24 cellular contexts compared by ENCODE assay signal in the genomic region with DNA sequence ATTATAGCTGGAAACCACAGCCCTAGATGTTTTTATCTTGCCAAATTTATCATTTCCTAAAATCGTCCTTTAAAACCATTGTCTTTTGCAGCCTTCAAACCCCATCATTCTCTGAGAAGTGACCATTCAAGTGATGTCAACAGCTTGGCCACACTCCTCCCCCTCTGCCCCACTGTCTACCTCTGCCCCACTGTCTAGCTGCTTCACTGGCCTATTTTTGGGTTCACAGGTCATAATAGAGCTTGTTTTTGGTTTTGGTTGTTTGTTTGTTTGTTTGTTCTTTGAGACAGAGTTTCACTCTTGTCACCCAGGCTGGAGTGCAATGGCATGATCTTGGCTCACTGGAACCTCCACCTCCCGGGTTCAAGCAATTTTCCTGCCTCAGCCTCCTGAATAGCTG. TPM values are rescaled to one million over a fixed set of nuclear protein-coding genes. Genes with fewer than 3 reads are reported as not detected.
"Had no signal": no experiment of that assay in that cellular context is flagged by ENCODE, and none has a peak within 500 bp of the region (broad histone marks: within the 10 kb centered on the region; RNA-seq: fewer than 3 reads in every experiment).

No MANE protein-coding gene starts in this region.

- H3K27me3 ChIP-seq: esophagus muscularis mucosa, foreskin keratinocyte, gastroesophageal sphincter, heart left ventricle, hepatocyte, neutrophil, sigmoid colon, stomach, tibial nerve, upper lobe of left lung had no signal

- DNase-seq: effector CD8-positive, alpha-beta T cell; endodermal cell; foreskin keratinocyte; heart left ventricle; left colon; left ventricle myocardium superior; natural killer cell; right cardiac atrium; sigmoid colon; stimulated activated CD4-positive, alpha-beta T cell treated with anti-CD3 and anti-CD28 coated beads, Interleukin-2, amount 100 ng/mL, for 24 hours; stimulated activated CD4-positive, alpha-beta T cell treated with anti-CD3 and anti-CD28 coated beads, Interleukin-4, amount 100 ng/mL, for 24 hours; stimulated activated naive CD4-positive, alpha-beta T cell treated with Interleukin-2 at 50 U/mL for 16 hours; stomach; upper lobe of left lung had no signal

- H3K4me3 ChIP-seq: esophagus muscularis mucosa, gastroesophageal sphincter, heart left ventricle, hepatocyte, lung, prostate gland, sigmoid colon, stomach, thoracic aorta, tibial nerve, upper lobe of left lung had no signal

- ATAC-seq: foreskin keratinocyte; gastroesophageal sphincter; heart left ventricle; left colon; left ventricle myocardium superior; natural killer cell; right cardiac atrium; stimulated activated effector memory CD8-positive, alpha-beta T cell treated with anti-CD3 and anti-CD28 coated beads, Interleukin-12 subunit alpha, Interleukin-12 subunit beta, amount 100 ng/mL, for 72 hours had no signal

- H3K36me3 ChIP-seq: neutrophil, prostate gland had no signal

- H3K9me3 ChIP-seq: esophagus muscularis mucosa, gastroesophageal sphincter, heart left ventricle, neutrophil, prostate gland, sigmoid colon, stomach, thoracic aorta, tibial nerve, upper lobe of left lung had no signal

- H3K4me1 ChIP-seq: foreskin keratinocyte, parathyroid adenoma, prostate gland had no signal

- H3K27ac ChIP-seq: esophagus muscularis mucosa, foreskin keratinocyte, gastroesophageal sphincter, hepatocyte, neutrophil, parathyroid adenoma, prostate gland, sigmoid colon, stomach, thoracic aorta, tibial nerve, upper lobe of left lung had no signal

- H3K9ac ChIP-seq: parathyroid adenoma had no signal

RNA-seq across cellular contexts. Expression of a gene that starts 55.8 kb away (rescaled TPM):
- total RNA-seq: natural killer cell had no signal
